Comparison of ENCODE assay signal across 16 cellular contexts in genomic region chr10:48442809-48443177, GRCh38.
A peak's percentile ranks its signal among the peaks of the same experiment; 100 is the strongest.
DNase-seq lines count a peak whose midpoint lies in the region; ATAC-seq, FAIRE-seq and TF ChIP-seq lines count a peak whose summit lies in the region.
"Had no signal": no experiment of that assay in that cellular context is flagged by ENCODE, and none has a peak within 500 bp of the region (broad histone marks: within the 10 kb centered on the region; RNA-seq: fewer than 3 reads in every experiment).

No MANE protein-coding gene starts in this region.

- intact Hi-C loops in Right ventricle myocardium inferior (cut with DNase I): no loop called here
- intact Hi-C loops in kidney (cut with DNase I): no loop called here

- no peaks in the 10 kb centered on the region for H3K9me3 Mint-ChIP-seq in H9
- H3K9me3 Mint-ChIP-seq in stimulated activated effector memory CD8-positive, alpha-beta T cell treated with anti-CD3 and anti-CD28 coated beads, Interleukin-12 subunit alpha, Interleukin-12 subunit beta, amount 100 ng/mL, for 72 hours: no peaks in the 10 kb centered on the region
- H3K9me3 Mint-ChIP-seq: CD4-positive, alpha-beta T cell; GM23338 had no signal

- no peak overlapping the region for H3T11ph ChIP-seq in H9 (ENCODE audit: low read length)

- no peak overlapping the region for H2BK5ac ChIP-seq in H9 (ENCODE audit: insufficient read length, low read length)

- no peak overlapping the region for H2BK12ac ChIP-seq in H9 (ENCODE audit: insufficient read length, low read depth, low read length)

- H3K14ac ChIP-seq in H9 (ENCODE audit: insufficient read depth, low read length): no peak overlapping the region

- DNase-seq in Right ventricle myocardium inferior (ENCODE audit: missing footprints) (peak; percentile 31), right atrium auricular region (ENCODE audit: low spot score) (no peak), H9 (peak; percentile 20), kidney (peak; percentile 43)
- no peak for DNase-seq in stimulated activated effector memory CD8-positive, alpha-beta T cell treated with anti-CD3 and anti-CD28 coated beads, Interleukin-12 subunit alpha, Interleukin-12 subunit beta, amount 100 ng/mL, for 72 hours (ENCODE audit: low spot score in 2 of 2)
- DNase-seq in stimulated activated CD4-positive, alpha-beta T cell treated with anti-CD3 and anti-CD28 coated beads, Interleukin-2, amount 100 ng/mL, for 48 hours: no peak
- DNase-seq: BE2C; C1 segment of cervical spinal cord; Caco-2; CD4-positive, alpha-beta T cell; GDM1 had no signal

- no peak overlapping the region for H3K4me2 ChIP-seq in H9 (ENCODE audit: insufficient read depth, insufficient read length, low read length)
- H3K4me2 ChIP-seq: GM23338 had no signal

- no peak overlapping the region for H3K23ac ChIP-seq in H9 (ENCODE audit: insufficient read length, low read depth, low read length)

- peaks cover 5% of the 10 kb centered on the region for H3K36me3 ChIP-seq in right atrium auricular region
- no peaks in the 10 kb centered on the region for H3K36me3 ChIP-seq in kidney (ENCODE audit: control insufficient read depth in 1 of 2, insufficient read depth in 2 of 2, low read length in 2 of 2)
- H3K36me3 ChIP-seq: BE2C had no signal

- H3K4me1 Mint-ChIP-seq in H9: peaks cover 21 to 22% of the 10 kb centered on the region in 2 experiments
- H3K4me1 Mint-ChIP-seq in stimulated activated effector memory CD8-positive, alpha-beta T cell treated with anti-CD3 and anti-CD28 coated beads, Interleukin-12 subunit alpha, Interleukin-12 subunit beta, amount 100 ng/mL, for 72 hours: peaks cover 10% of the 10 kb centered on the region

- no peaks in the 10 kb centered on the region for H4K20me1 ChIP-seq in H9 (ENCODE audit: control insufficient read depth, insufficient read depth, insufficient read length)

- H4K5ac ChIP-seq in H9 (ENCODE audit: insufficient read length, low read depth, low read length): no peak overlapping the region

- H3K4ac ChIP-seq in H9 (ENCODE audit: low read depth, low read length): no peak overlapping the region

- no peak overlapping the region for H3K4me3 Mint-ChIP-seq in H9
- H3K4me3 Mint-ChIP-seq in stimulated activated effector memory CD8-positive, alpha-beta T cell treated with anti-CD3 and anti-CD28 coated beads, Interleukin-12 subunit alpha, Interleukin-12 subunit beta, amount 100 ng/mL, for 72 hours: no peak overlapping the region
- H3K4me3 Mint-ChIP-seq: CD4-positive, alpha-beta T cell; GM23338 had no signal

- H3K9me3 ChIP-seq in right atrium auricular region: no peaks in the 10 kb centered on the region
- H3K9me3 ChIP-seq in H9 (ENCODE audit: control insufficient read depth, low read depth, low read length): no peaks in the 10 kb centered on the region
- H3K9me3 ChIP-seq in kidney (ENCODE audit: control insufficient read depth in 1 of 2, low read length in 2 of 2): no peaks in the 10 kb centered on the region
- H3K9me3 ChIP-seq: BE2C, Caco-2 had no signal

- H4K91ac ChIP-seq in H9 (ENCODE audit: insufficient read length, low read depth, low read length): no peak overlapping the region

- no peaks in the 10 kb centered on the region for H3K79me2 ChIP-seq in H9 (ENCODE audit: insufficient read depth, low read length)

- H3K4me1 ChIP-seq in right atrium auricular region: no peaks in the 10 kb centered on the region
- no peaks in the 10 kb centered on the region for H3K4me1 ChIP-seq in H9 (ENCODE audit: insufficient read depth, low read length)
- no peaks in the 10 kb centered on the region for H3K4me1 ChIP-seq in kidney (ENCODE audit: control insufficient read depth in 1 of 2, insufficient read depth in 1 of 2, low read depth in 1 of 2, low read length in 2 of 2)

- H3K56ac ChIP-seq in H9 (ENCODE audit: insufficient read length, low read depth, low read length): no peak overlapping the region

- H2BK120ac ChIP-seq in H9 (ENCODE audit: low read depth, low read length, poor library complexity, severe bottlenecking): no peak overlapping the region

- no peaks in the 10 kb centered on the region for H3K23me2 ChIP-seq in H9 (ENCODE audit: insufficient read length, low read depth, low read length, poor library complexity, severe bottlenecking)

- ATAC-seq in Right ventricle myocardium inferior (no peak), HG03520 (IDR thresholded peaks at IDR 0.05; ENCODE audit: unreplicated experiment) (no peak)
- no peak for ATAC-seq in stimulated activated effector memory CD8-positive, alpha-beta T cell treated with anti-CD3 and anti-CD28 coated beads, Interleukin-12 subunit alpha, Interleukin-12 subunit beta, amount 100 ng/mL, for 72 hours
- ATAC-seq: GM23338 had no signal

- H2AFZ ChIP-seq in H9 (ENCODE audit: low read length): no peak overlapping the region
- H2AFZ ChIP-seq: GM23338 had no signal

- H4K8ac ChIP-seq in H9 (replicated peaks; ENCODE audit: insufficient read length, low read depth, low read length): no peak overlapping the region

- H3K27ac ChIP-seq in right atrium auricular region: no peak overlapping the region
- H3K27ac ChIP-seq in H9 (ENCODE audit: insufficient read length, low read depth, low read length): no peak overlapping the region
- no peak overlapping the region for H3K27ac ChIP-seq in kidney (ENCODE audit: low read depth in 2 of 2, low read length in 2 of 2)

- no CpG with 5 or more reads among the region's 5 CpGs for WGBS in H9 (ENCODE audit: extremely low coverage, insufficient read length, low lambda C conversion rate)

- no peak overlapping the region for H2BK15ac ChIP-seq in H9 (ENCODE audit: low read depth, low read length)

- H3K18ac ChIP-seq in H9 (ENCODE audit: insufficient read length, low read depth, low read length): no peak overlapping the region

- H3K27me3 ChIP-seq in right atrium auricular region (no peaks in the 10 kb centered on the region), H9 (ENCODE audit: insufficient read depth, low read length) (no peaks in the 10 kb centered on the region)
- H3K27me3 ChIP-seq: BE2C had no signal

- no peak overlapping the region for H2AK5ac ChIP-seq in H9 (ENCODE audit: insufficient read length, low read length)

- no peak overlapping the region for H3K27ac Mint-ChIP-seq in H9
- H3K27ac Mint-ChIP-seq in stimulated activated effector memory CD8-positive, alpha-beta T cell treated with anti-CD3 and anti-CD28 coated beads, Interleukin-12 subunit alpha, Interleukin-12 subunit beta, amount 100 ng/mL, for 72 hours: peak overlapping the region; percentile 40
- H3K27ac Mint-ChIP-seq: CD4-positive, alpha-beta T cell; GM23338 had no signal

- no peaks in the 10 kb centered on the region for H3K79me1 ChIP-seq in H9 (ENCODE audit: insufficient read depth, low read depth, low read length, poor library complexity, severe bottlenecking)

- no peak for FAIRE-seq in kidney (lab: Jason Lieb, UNC)
- FAIRE-seq: D721Med, GM12892, GM18507 had no signal

- H3K4me3 ChIP-seq in right atrium auricular region: no peak overlapping the region
- H3K4me3 ChIP-seq in kidney (ENCODE audit: low read length in 2 of 2): no peak overlapping the region
- H3K4me3 ChIP-seq: GM23338 had no signal

- peaks cover 2 to 7% (median 2%) of the 10 kb centered on the region in 3 experiments; a peak in 4 of 7 replicates for H3K36me3 Mint-ChIP-seq in H9 (ENCODE audit: insufficient read depth in 1 of 3, low read depth in 3 of 3)
- no peaks in the 10 kb centered on the region for H3K36me3 Mint-ChIP-seq in stimulated activated effector memory CD8-positive, alpha-beta T cell treated with anti-CD3 and anti-CD28 coated beads, Interleukin-12 subunit alpha, Interleukin-12 subunit beta, amount 100 ng/mL, for 72 hours

- no peak overlapping the region for H2BK20ac ChIP-seq in H9 (ENCODE audit: low read depth, low read length, poor library complexity, severe bottlenecking)

- H3K9ac ChIP-seq in H9 (ENCODE audit: extremely low read depth, insufficient read length, low read length) (no peak overlapping the region), kidney (ENCODE audit: low read length in 2 of 2) (no peak overlapping the region)

- TF ChIP-seq CTCF in right atrium auricular region (IDR thresholded peaks at IDR 0.05): no peak
- TF ChIP-seq CTCF in H9 (conservative IDR thresholded peaks at IDR 0.05): no peak
- no peak for TF ChIP-seq CTCF in kidney (IDR thresholded peaks at IDR 0.05; ENCODE audit: borderline replicate concordance, extremely low read depth, insufficient read depth)

- no peaks in the 10 kb centered on the region for H3K27me3 Mint-ChIP-seq in H9 (ENCODE audit: low read depth)
- H3K27me3 Mint-ChIP-seq: CD4-positive, alpha-beta T cell had no signal

Comparison
In these comparisons a context has a peak if more than half of its experiments do, and no peak if none do; other contexts are left out.
1. DNase-seq: peak in Right ventricle myocardium inferior (single experiment), H9 (single experiment) and kidney (single experiment); none in right atrium auricular region (single experiment), stimulated activated effector memory CD8-positive, alpha-beta T cell treated with anti-CD3 and anti-CD28 coated beads, Interleukin-12 subunit alpha, Interleukin-12 subunit beta, amount 100 ng/mL, for 72 hours (0 of 2) and stimulated activated CD4-positive, alpha-beta T cell treated with anti-CD3 and anti-CD28 coated beads, Interleukin-2, amount 100 ng/mL, for 48 hours (0 of 2).